In the genomic region with DNA sequence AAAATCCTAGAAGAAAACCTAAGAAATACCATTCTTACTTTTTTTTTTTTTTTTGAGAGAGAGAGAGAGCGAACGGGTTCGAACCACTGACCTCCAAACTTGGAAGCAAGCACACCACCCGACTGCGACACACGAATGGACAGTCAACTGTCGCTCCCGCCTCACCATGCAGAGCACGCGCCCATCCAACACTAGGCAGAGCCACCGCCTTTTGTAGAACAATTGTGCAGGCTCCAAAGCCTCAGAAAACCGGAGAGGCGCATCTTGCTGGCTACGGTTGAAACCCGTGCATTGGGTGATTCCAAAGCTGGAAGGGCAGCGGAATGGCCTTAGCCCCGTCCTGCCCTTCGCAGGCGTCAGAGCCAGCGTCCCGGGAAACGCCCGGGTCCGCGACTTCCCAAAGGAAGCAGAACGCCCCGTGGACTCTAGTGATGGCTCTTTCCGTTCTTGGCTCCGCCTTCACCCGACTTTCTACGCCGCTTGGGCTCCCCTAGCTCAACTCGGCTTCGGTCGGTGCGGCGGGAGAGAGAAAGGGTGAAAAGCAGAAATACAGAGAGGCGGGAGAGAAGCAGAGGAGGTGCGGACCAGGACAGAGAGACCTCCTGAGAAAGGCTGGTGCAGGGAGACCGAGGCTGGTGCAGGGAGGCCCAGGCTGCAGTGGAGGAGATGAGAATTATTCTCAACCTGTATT, we compare ENCODE assay signal across 9 cellular contexts.
DNase-seq lines count a peak whose midpoint lies in the region; ATAC-seq and TF ChIP-seq lines count a peak whose summit lies in the region.
"Had no signal": no experiment of that assay in that cellular context is flagged by ENCODE, and none has a peak within 500 bp of the region (broad histone marks: within the 10 kb centered on the region; RNA-seq: fewer than 3 reads in every experiment).

No MANE protein-coding gene starts in this region.

- TF ChIP-seq CTCF in mammary epithelial cell (conservative IDR thresholded peaks at IDR 0.05 in 1 of 2, IDR thresholded peaks at IDR 0.05 in 1 of 2; ENCODE audit: extremely low read depth in 1 of 2, insufficient read depth in 1 of 2, low read depth in 1 of 2, low read length in 2 of 2) (no peak), lung (IDR thresholded peaks at IDR 0.05; ENCODE audit: control extremely low read depth, extremely low read depth) (no peak), tibial artery (IDR thresholded peaks at IDR 0.05) (no peak)

- peaks cover 11% of the 10 kb centered on the region for H3K27me3 ChIP-seq in mammary epithelial cell (ENCODE audit: insufficient read depth, low read length)
- H3K27me3 ChIP-seq in lung (ENCODE audit: control insufficient read depth, insufficient read depth) = peaks cover 7% of the 10 kb centered on the region
- peaks cover 0 to 56% of the 10 kb centered on the region in 2 donors for H3K27me3 ChIP-seq in tibial artery

- H3K4me1 ChIP-seq in mammary epithelial cell (ENCODE audit: insufficient read depth, low read length) = no peaks in the 10 kb centered on the region
- H3K4me1 ChIP-seq in lung (ENCODE audit: control insufficient read depth in 2 of 2, insufficient read depth in 2 of 2, low read length in 2 of 2) = peaks cover 0 to 3% of the 10 kb centered on the region in 2 donors
- H3K4me1 ChIP-seq in tibial artery = peaks cover 0 to 13% (median 6%) of the 10 kb centered on the region in 4 donors
- H3K4me1 ChIP-seq: BLaER1 treated with 17β-estradiol and CSF1 and Interleukin-3, amounts not matched to agents 10 nM and 100 nM had no signal

- H3K36me3 ChIP-seq in mammary epithelial cell (ENCODE audit: insufficient read depth, low read length) (no peaks in the 10 kb centered on the region), lung (ENCODE audit: control insufficient read depth in 2 of 2, insufficient read depth in 2 of 2, low read length in 2 of 2) (no peaks in the 10 kb centered on the region), tibial artery (no peaks in the 10 kb centered on the region)
- H3K36me3 ChIP-seq: BLaER1 treated with 17β-estradiol and CSF1 and Interleukin-3, amounts not matched to agents 10 nM and 100 nM had no signal

- in situ Hi-C loops in mammary epithelial cell (cut with MboI; ENCODE audit: low sequenced_read_pairs in 2 of 2) = no loop called here

- H3K79me2 ChIP-seq in mammary epithelial cell (ENCODE audit: insufficient read depth, low read length) = no peaks in the 10 kb centered on the region

- no TSS peak for BruUV-seq in mammary epithelial cell (replicated peaks; lab: Mats Ljungman, UMichigan)

- H3K27ac ChIP-seq in mammary epithelial cell (ENCODE audit: insufficient read depth, low read depth, low read length) (no peak overlapping the region), lung (ENCODE audit: low read depth in 1 of 2, low read length in 1 of 2) (no peak overlapping the region), tibial artery (no peak overlapping the region)
- H3K27ac ChIP-seq: BLaER1 treated with 17β-estradiol and CSF1 and Interleukin-3, amounts not matched to agents 10 nM and 100 nM had no signal

- 20% methylated on average over 14 of the region's 40 CpGs for whole genome bisulfite sequencing in mammary epithelial cell (ENCODE audit: low coverage, missing lambda C conversion rate)
- WGBS in lung, 2 donors = 6 to 11% methylated on average over 40 of the region's 40 CpGs

- peak; percentile 37 for DNase-seq in activated T-cell treated with anti-CD3 and anti-CD28 coated beads, Interleukin-2, amount 50 U/mL, for 1 hour
- DNase-seq in activated T-cell treated with anti-CD3 and anti-CD28 coated beads for 4 hours (no peak), mammary epithelial cell (no peak), lung (ENCODE audit: low spot score) (no peak), tibial artery (no peak)

- no peaks in the 10 kb centered on the region for H3K9me3 ChIP-seq in mammary epithelial cell (replicated peaks; ENCODE audit: insufficient read depth, low read length)
- H3K9me3 ChIP-seq in lung (ENCODE audit: control insufficient read depth in 2 of 2, insufficient read depth in 1 of 2, low read length in 1 of 2) = peaks cover 0 to 21% of the 10 kb centered on the region in 2 donors
- H3K9me3 ChIP-seq in tibial artery = no peaks in the 10 kb centered on the region

- H3K9ac ChIP-seq in mammary epithelial cell (ENCODE audit: insufficient read depth, low read length) = no peak overlapping the region
- H3K9ac ChIP-seq: BLaER1 treated with 17β-estradiol and CSF1 and Interleukin-3, amounts not matched to agents 10 nM and 100 nM had no signal

- intact Hi-C loops in mammary epithelial cell (cut with micrococcal nuclease) = no loop called here
- intact Hi-C loops in tibial artery (cut with DNase I; ENCODE audit: low total_unique reads) = no loop called here

- H3K4me3 ChIP-seq in mammary epithelial cell (replicated peaks in 1 of 3; ENCODE audit: insufficient read depth in 1 of 3, low read depth in 2 of 3, low read length in 3 of 3) = peak overlapping the region; percentile 2 to 40 (median 32)
- peak overlapping the region; percentile 6 for H3K4me3 ChIP-seq in lung
- peak overlapping the region; percentile 25 to 34 for H3K4me3 ChIP-seq in tibial artery
- H3K4me3 ChIP-seq: BLaER1 treated with 17β-estradiol and CSF1 and Interleukin-3, amounts not matched to agents 10 nM and 100 nM had no signal

- peak overlapping the region; percentile 86 for H2AFZ ChIP-seq in mammary epithelial cell (ENCODE audit: low read depth, low read length)

- H3K4me2 ChIP-seq in mammary epithelial cell (ENCODE audit: insufficient read depth, low read depth, low read length) = peak overlapping the region; percentile 62
- H3K4me2 ChIP-seq: BLaER1 treated with 17β-estradiol and CSF1 and Interleukin-3, amounts not matched to agents 10 nM and 100 nM had no signal

- ATAC-seq in lung (ENCODE audit: insufficient read depth, low FRiP score) (no peak), HG02678 (IDR thresholded peaks at IDR 0.05; ENCODE audit: unreplicated experiment) (no peak), HG02623 (IDR thresholded peaks at IDR 0.05; ENCODE audit: unreplicated experiment) (no peak), HG03139 (IDR thresholded peaks at IDR 0.05; ENCODE audit: unreplicated experiment) (no peak)

- dilution Hi-C loops in mammary epithelial cell (cut with HindIII; ENCODE audit: low sequenced_read_pairs) = no loop called here

- no peaks in the 10 kb centered on the region for H4K20me1 ChIP-seq in mammary epithelial cell (ENCODE audit: insufficient read depth, low read length)
- H4K20me1 ChIP-seq: BLaER1 treated with 17β-estradiol and CSF1 and Interleukin-3, amounts not matched to agents 10 nM and 100 nM had no signal

- CTCF ChIA-PET in mammary epithelial cell (lab: Charles Lee; ENCODE audit: low non-redundant PET) = no interaction called here
